Comparison of ENCODE assay signal across 9 cellular contexts in genomic region chr10:119655566-119656001, GRCh38. TPM values are rescaled to one million over a fixed set of nuclear protein-coding genes. Genes with fewer than 3 reads are reported as not detected.
DNase-seq lines count a peak whose midpoint lies in the region; ATAC-seq, FAIRE-seq and TF ChIP-seq lines count a peak whose summit lies in the region.
"Had no signal": no experiment of that assay in that cellular context is flagged by ENCODE, and none has a peak within 500 bp of the region (broad histone marks: within the 10 kb centered on the region; RNA-seq: fewer than 3 reads in every experiment).

No MANE protein-coding gene starts in this region.

- H3K27me3 ChIP-seq in ascending aorta (no peaks in the 10 kb centered on the region), keratinocyte (ENCODE audit: control insufficient read depth, extremely low read depth, insufficient read depth, low read length) (no peaks in the 10 kb centered on the region), stomach (peaks cover 0 to 8% (median 0%) of the 10 kb centered on the region in 3 donors), HAP-1 (ENCODE audit: low read depth) (no peaks in the 10 kb centered on the region)

- FAIRE-seq in keratinocyte (lab: Jason Lieb, UNC) = peak; percentile 72
- FAIRE-seq: GM18507 had no signal

- peak; percentile 31 for DNase-seq in Ammon's horn (ENCODE audit: low spot score)
- peak; percentile 51 for DNase-seq in T follicular helper cell (ENCODE audit: low read depth)
- DNase-seq in ascending aorta (ENCODE audit: low spot score in 2 of 2) = peak in 1 of 2 donors; percentile 74
- no peak for DNase-seq in keratinocyte (ENCODE audit: low read depth, low spot score)
- DNase-seq in stomach = peak; percentile 33
- DNase-seq in NK-92 treated with Interleukin-12 subunit alpha and Interleukin-12 subunit beta, amount 100 ng/mL, for 24 hours (lab: John Stamatoyannopoulos, UW) = no peak
- no peak for DNase-seq in HAP-1 (ENCODE audit: low spot score in 2 of 2)

- H4K20me1 ChIP-seq in keratinocyte (ENCODE audit: control insufficient read depth, extremely low read depth, insufficient read depth, low read length) = peaks cover 39% of the 10 kb centered on the region

- intact Hi-C loops in ascending aorta (cut with DNase I) = loop anchor here (10.0 kb wide), 2 partner anchors 451 to 901 kb away; partner anchors contain the start of genes CACUL1 and GRK5
- intact Hi-C loops in stomach (cut with DNase I; ENCODE audit: low total_unique reads) = no loop called here

- H3K4me1 ChIP-seq in ascending aorta = peaks cover 36 to 65% of the 10 kb centered on the region in 2 donors
- peaks cover 69% of the 10 kb centered on the region for H3K4me1 ChIP-seq in keratinocyte (ENCODE audit: control insufficient read depth, extremely low read depth, insufficient read depth, low read length)
- peaks cover 73 to 83% (median 78%) of the 10 kb centered on the region in 4 donors for H3K4me1 ChIP-seq in stomach
- H3K4me1 ChIP-seq in HAP-1 = peaks cover 15% of the 10 kb centered on the region

- H2AFZ ChIP-seq in keratinocyte (ENCODE audit: control insufficient read depth, low read length) = no peak overlapping the region

- H3K36me3 ChIP-seq in ascending aorta (peaks cover 0 to 13% of the 10 kb centered on the region in 2 donors), keratinocyte (ENCODE audit: control insufficient read depth in 2 of 2, extremely low read depth in 1 of 2, insufficient read depth in 2 of 2, low read length in 2 of 2) (peaks cover 11 to 44% of the 10 kb centered on the region in 2 experiments), stomach (peaks cover 0 to 17% (median 1%) of the 10 kb centered on the region in 4 donors), HAP-1 (replicated peaks) (peaks cover 26% of the 10 kb centered on the region)

- ATAC-seq in HG03342 (IDR thresholded peaks at IDR 0.05; ENCODE audit: unreplicated experiment) = no peak

- in situ Hi-C loops in HAP-1 (cut with MboI; ENCODE audit: low sequenced_read_pairs) = no loop called here

- H3K4me2 ChIP-seq in keratinocyte (ENCODE audit: control insufficient read depth, extremely low read depth, insufficient read depth, low read depth, low read length) = peak overlapping the region; percentile 89

- peak overlapping the region; percentile 53 for H3K9ac ChIP-seq in keratinocyte (ENCODE audit: control insufficient read depth, extremely low read depth, insufficient read depth, low read length)

- peak overlapping the region; percentile 80 to 99 for H3K27ac ChIP-seq in ascending aorta
- peak overlapping the region; percentile 79 for H3K27ac ChIP-seq in keratinocyte (ENCODE audit: control insufficient read depth, insufficient read depth, low read length)
- peak overlapping the region; percentile 17 to 100 (median 97) for H3K27ac ChIP-seq in stomach

- H3K9me3 ChIP-seq in ascending aorta (no peaks in the 10 kb centered on the region), keratinocyte (ENCODE audit: control insufficient read depth, low read depth, low read length) (no peaks in the 10 kb centered on the region), stomach (no peaks in the 10 kb centered on the region), HAP-1 (no peaks in the 10 kb centered on the region; the same call in 1 of the 2 replicates)

- WGBS in stomach, 5 donors = 31 to 51% (median 40%) methylated on average over 11 of the region's 11 CpGs

- TF ChIP-seq EP300 in stomach (IDR thresholded peaks at IDR 0.05) = peak; percentile 86

- dilution Hi-C loops in keratinocyte (cut with MboI; ENCODE audit: extremely low pct_ligation_motif_present, low sequenced_read_pairs) = no loop called here

- TF ChIP-seq POLR2A in stomach (IDR thresholded peaks at IDR 0.05) = peak in 1 of 4 donors; percentile 42

- H3K79me2 ChIP-seq in keratinocyte (ENCODE audit: control insufficient read depth, insufficient read depth, low read length) = peaks cover 94% of the 10 kb centered on the region

- H3K4me3 ChIP-seq in ascending aorta (peak overlapping the region; percentile 17 to 99), keratinocyte (ENCODE audit: control insufficient read depth in 2 of 3, extremely low read depth in 1 of 3, insufficient read depth in 2 of 3, low read depth in 1 of 3, low read length in 3 of 3) (peak overlapping the region in 2 of 3 experiments; percentile 53 to 73), stomach (peak overlapping the region; percentile 85 to 98 (median 93)), HAP-1 (no peak overlapping the region)

- no peak for TF ChIP-seq CTCF in ascending aorta (IDR thresholded peaks at IDR 0.05)
- TF ChIP-seq CTCF in keratinocyte (optimal IDR thresholded peaks at IDR 0.05 in 1 of 3, IDR thresholded peaks at IDR 0.05 in 1 of 3, conservative IDR thresholded peaks at IDR 0.05 in 1 of 3; ENCODE audit: extremely low read depth in 1 of 3, insufficient read depth in 2 of 3, low read length in 3 of 3) = no peak
- no peak for TF ChIP-seq CTCF in stomach (IDR thresholded peaks at IDR 0.05)

- H3K9me1 ChIP-seq in keratinocyte (ENCODE audit: control insufficient read depth, extremely low read depth, insufficient read depth, low read length) = peaks cover 9% of the 10 kb centered on the region

RNA-seq across cellular contexts. Expression of gene BAG3, which starts 4.4 kb away (rescaled TPM):
- 88.0 TPM for total RNA-seq in ascending aorta
- 15.2 to 84.7 TPM (median 26.2 TPM) in 3 replicates for polyA plus RNA-seq in keratinocyte
- polyA plus RNA-seq in keratinocyte (2011; ENCODE audit: low read depth) = 419 TPM
- polyA plus RNA-seq in keratinocyte (2011; cell fraction: cytosol; rRNA removed) = 51.0 and 71.3 TPM in 2 replicates
- polyA plus RNA-seq in keratinocyte (2011; cell fraction: nucleus; rRNA removed) = 98.1 and 123 TPM in 2 replicates
- 152 and 176 TPM in 2 replicates for polyA plus RNA-seq in keratinocyte (2012; ENCODE audit: low replicate concordance)
- 14.0 to 96.2 TPM (median 28.4 TPM) in 3 replicates for polyA minus RNA-seq in keratinocyte
- polyA minus RNA-seq in keratinocyte (2011; cell fraction: cytosol; rRNA and poly(A)+ RNA removed) = 65.0 TPM
- polyA minus RNA-seq in keratinocyte (2011; cell fraction: nucleus; rRNA and poly(A)+ RNA removed) = 43.2 and 64.7 TPM in 2 replicates
- total RNA-seq in stomach = 100 to 1,000 TPM in 1 of 5 donors, 10 to 100 TPM in 3, 1 to 10 TPM in 1; 8.4 to 113 (median 27.8) TPM
- polyA plus RNA-seq in stomach = 10 to 100 TPM; 18.9 to 37.8 (median 26.9) TPM

RNA-seq across cellular contexts. Expression of gene TIAL1, which starts 58.8 kb away (rescaled TPM):
- total RNA-seq in ascending aorta (35.5 TPM), stomach (100 to 1,000 TPM in 1 of 5 donors, 10 to 100 TPM in 4; 22.6 to 140 (median 49.6) TPM)
- polyA plus RNA-seq in keratinocyte (66.9 to 117 TPM (median 98.1 TPM) in 3 replicates), stomach (10 to 100 TPM; 24.3 to 68.3 (median 29.0) TPM)
- 181 TPM for polyA plus RNA-seq in keratinocyte (2011; ENCODE audit: low read depth)
- polyA plus RNA-seq in keratinocyte (2011; cell fraction: cytosol; rRNA removed) = 42.0 and 70.2 TPM in 2 replicates
- 193 and 255 TPM in 2 replicates for polyA plus RNA-seq in keratinocyte (2011; cell fraction: nucleus; rRNA removed)
- 70.7 and 108 TPM in 2 replicates for polyA plus RNA-seq in keratinocyte (2012; ENCODE audit: low replicate concordance)
- polyA minus RNA-seq in keratinocyte = 23.8 to 78.1 TPM (median 32.4 TPM) in 3 replicates
- 24.4 TPM for polyA minus RNA-seq in keratinocyte (2011; cell fraction: cytosol; rRNA and poly(A)+ RNA removed)
- 35.2 and 69.0 TPM in 2 replicates for polyA minus RNA-seq in keratinocyte (2011; cell fraction: nucleus; rRNA and poly(A)+ RNA removed)

Comparison
In these comparisons a context has a peak if more than half of its experiments do, and no peak if none do; other contexts are left out.
1. DNase-seq: peak in Ammon's horn (single experiment), T follicular helper cell (single experiment) and stomach (single experiment); none in keratinocyte (single experiment), NK-92 treated with Interleukin-12 subunit alpha and Interleukin-12 subunit beta, amount 100 ng/mL, for 24 hours (single experiment) and HAP-1 (0 of 2).
2. Peak in every context shown above with its lines, with median percentiles within 50 percentile points of each other: H3K27ac ChIP-seq.